In the genomic region with DNA sequence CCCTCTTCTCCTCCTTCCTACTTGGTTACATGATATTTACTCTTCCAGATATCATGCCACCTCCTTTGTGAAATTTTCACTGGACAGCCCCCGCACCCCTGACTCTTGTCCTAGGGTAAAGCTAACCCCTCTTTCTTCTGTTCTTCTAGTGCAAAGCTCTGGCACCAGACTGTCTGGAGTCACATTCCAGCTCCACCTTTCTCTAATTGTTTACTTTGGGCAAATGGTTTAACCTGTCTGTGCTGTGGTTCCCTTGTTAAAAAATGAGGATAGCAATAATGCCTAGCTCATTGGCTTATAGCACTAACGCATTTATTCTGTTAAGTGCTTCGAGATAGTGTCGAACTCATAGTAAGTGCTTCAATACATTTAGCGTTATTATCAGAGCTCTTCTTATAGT, we compare ENCODE assay signal across 20 cellular contexts.
"Had no signal": no experiment of that assay in that cellular context is flagged by ENCODE, and none has a peak within 500 bp of the region (broad histone marks: within the 10 kb centered on the region; RNA-seq: fewer than 3 reads in every experiment).

No MANE protein-coding gene starts in this region.

- H3K27ac ChIP-seq: epithelial cell of prostate, esophagus muscularis mucosa, gastrocnemius medialis, left ventricle myocardium inferior, lower lobe of right lung, neural progenitor cell, pancreas, testis, transverse colon, uterus had no signal

- DNase-seq: effector memory CD8-positive, alpha-beta T cell; gastrocnemius medialis; left ventricle myocardium inferior; lower lobe of right lung; nucleus accumbens; pancreas; right cardiac atrium; small intestine; stimulated activated CD4-positive, alpha-beta T cell treated with anti-CD3 and anti-CD28 coated beads, Interleukin-12 subunit alpha, Interleukin-12 subunit beta, amount 100 ng/mL, for 4 hours; stimulated activated CD8-positive, alpha-beta memory T cell treated with anti-CD3 and anti-CD28 coated beads, Interleukin-4, amount 100 ng/mL, for 48 hours; stimulated activated naive CD8-positive, alpha-beta T cell treated with anti-CD3 and anti-CD28 coated beads, Interleukin-15, Interleukin-2, amounts not matched to agents 100 U/mL and 50 U/mL, for 24 hours; testis; transverse colon; uterus had no signal

- H3K27me3 ChIP-seq: esophagus muscularis mucosa, neural progenitor cell, pancreas, testis, transverse colon, uterus had no signal

- H3K4me1 ChIP-seq: gastrocnemius medialis, left ventricle myocardium inferior, lower lobe of right lung, pancreas, testis, transverse colon, uterus had no signal

- FAIRE-seq: keratinocyte, pancreas, small intestine had no signal

- H3K9me3 ChIP-seq: esophagus muscularis mucosa, gastrocnemius medialis, left ventricle myocardium inferior, lower lobe of right lung, pancreas, testis, transverse colon, uterus had no signal

- ATAC-seq: effector memory CD8-positive, alpha-beta T cell; gastrocnemius medialis; lower lobe of right lung; natural killer cell treated with Interleukin-12 subunit alpha and Interleukin-12 subunit beta and Interleukin-15 and Interleukin-18, amount 100 ng/mL, for 72 hours; pancreas; right cardiac atrium; stimulated activated effector memory CD8-positive, alpha-beta T cell treated with anti-CD3 and anti-CD28 coated beads, Interleukin-12 subunit alpha, Interleukin-12 subunit beta, amount 100 ng/mL, for 72 hours; stimulated activated naive CD8-positive, alpha-beta T cell treated with anti-CD3 and anti-CD28 coated beads, Interleukin-15, Interleukin-2, amounts not matched to agents 100 U/mL and 50 U/mL, for 24 hours had no signal

- H3K4me3 ChIP-seq: esophagus muscularis mucosa, gastrocnemius medialis, left ventricle myocardium inferior, lower lobe of right lung, neural progenitor cell, pancreas, testis, transverse colon, uterus had no signal

- H3K36me3 ChIP-seq: esophagus muscularis mucosa, gastrocnemius medialis, left ventricle myocardium inferior, lower lobe of right lung, neural progenitor cell, pancreas, transverse colon, uterus had no signal
